Comparison of ENCODE assay signal across 8 cellular contexts in genomic region chr6:163554663-163555062, GRCh38.
DNase-seq lines count a peak whose midpoint lies in the region; ATAC-seq and TF ChIP-seq lines count a peak whose summit lies in the region.

No MANE protein-coding gene starts in this region.

- DNase-seq in AG04450 (ENCODE audit: low read depth, low spot score) (no peak), NAMALWA (ENCODE audit: low spot score) (peak; percentile 59), epithelial cell of proximal tubule (ENCODE audit: low read depth) (no peak)
- DNase-seq in activated CD4-positive, alpha-beta memory T cell treated with anti-CD3 and anti-CD28 coated beads for 36 hours = peak; percentile 77

- no peaks in the 10 kb centered on the region for H3K27me3 ChIP-seq in AG04450 (ENCODE audit: control insufficient read depth, insufficient read depth, low read length)
- no peaks in the 10 kb centered on the region for H3K27me3 ChIP-seq in neutrophil

- H3K9me3 ChIP-seq in AG04450 (ENCODE audit: control insufficient read depth, insufficient read depth, low read length) (no peaks in the 10 kb centered on the region), neutrophil (no peaks in the 10 kb centered on the region)

- H3K4me1 ChIP-seq in neutrophil (ENCODE audit: control insufficient read depth in 1 of 2, insufficient read depth in 1 of 2, low read depth in 1 of 2, low read length in 1 of 2) = no peaks in the 10 kb centered on the region

- no peaks in the 10 kb centered on the region for H3K27me3 Mint-ChIP-seq in activated CD4-positive, alpha-beta memory T cell treated with anti-CD3 and anti-CD28 coated beads for 36 hours

- intact Hi-C loops in activated CD4-positive, alpha-beta memory T cell treated with anti-CD3 and anti-CD28 coated beads for 36 hours (cut with micrococcal nuclease) = loop anchor here (1.0 to 2.0 kb wide), 2 partner anchors 138 to 384 kb away; no protein-coding TSS in a partner anchor

- no peak overlapping the region for H3K27ac Mint-ChIP-seq in activated CD4-positive, alpha-beta memory T cell treated with anti-CD3 and anti-CD28 coated beads for 36 hours

- POLR2A ChIA-PET in AG04450 (lab: Yijun Ruan, JAX) = no interaction called here
- POLR2A ChIA-PET in activated CD4-positive, alpha-beta memory T cell treated with anti-CD3 and anti-CD28 coated beads for 36 hours (lab: Charles Lee) = no interaction called here

- ATAC-seq in GM18909 (IDR thresholded peaks at IDR 0.05; ENCODE audit: poor library complexity, unreplicated experiment) = peak; percentile 62
- no peak for ATAC-seq in HG02588 (IDR thresholded peaks at IDR 0.05; ENCODE audit: unreplicated experiment)
- no peak for ATAC-seq in GM21528 (IDR thresholded peaks at IDR 0.05; ENCODE audit: low FRiP score, unreplicated experiment)

- H3K27ac ChIP-seq in AG04450 (ENCODE audit: low read depth, low read length) = no peak overlapping the region
- no peak overlapping the region for H3K27ac ChIP-seq in neutrophil

- TF ChIP-seq CTCF in AG04450 (IDR thresholded peaks at IDR 0.05; ENCODE audit: low read depth, low read length) = peak; percentile 60
- TF ChIP-seq CTCF in epithelial cell of proximal tubule (conservative IDR thresholded peaks at IDR 0.05; ENCODE audit: low read depth, low read length) = peak; percentile 85
- TF ChIP-seq CTCF in neutrophil (IDR thresholded peaks at IDR 0.05) = peak; percentile 29

- H3K36me3 ChIP-seq in neutrophil = peaks cover 14% of the 10 kb centered on the region

- H3K36me3 Mint-ChIP-seq in activated CD4-positive, alpha-beta memory T cell treated with anti-CD3 and anti-CD28 coated beads for 36 hours = peaks cover 22% of the 10 kb centered on the region

- CTCF ChIA-PET in AG04450 (lab: Charles Lee) = interaction anchor here (0.6 to 2.0 kb wide), 12 partner anchors 9 to 150 kb away, joined by 3 to 7 read pairs (median 4); no protein-coding TSS in a partner anchor
- CTCF ChIA-PET in activated CD4-positive, alpha-beta memory T cell treated with anti-CD3 and anti-CD28 coated beads for 36 hours (lab: Charles Lee) = interaction anchor here (0.6 to 2.3 kb wide), 13 partner anchors 10 to 1368 kb away, joined by 3 to 22 read pairs (median 4); no protein-coding TSS in a partner anchor

- H3K4me3 Mint-ChIP-seq in activated CD4-positive, alpha-beta memory T cell treated with anti-CD3 and anti-CD28 coated beads for 36 hours = no peak overlapping the region

- H3K4me3 ChIP-seq in AG04450 (ENCODE audit: low read depth, low read length) = no peak overlapping the region
- H3K4me3 ChIP-seq in epithelial cell of proximal tubule (ENCODE audit: low read depth, low read length) = no peak overlapping the region
- no peak overlapping the region for H3K4me3 ChIP-seq in neutrophil (ENCODE audit: low read depth in 1 of 2, low read length in 1 of 2)

- no peaks in the 10 kb centered on the region for H3K9me3 Mint-ChIP-seq in activated CD4-positive, alpha-beta memory T cell treated with anti-CD3 and anti-CD28 coated beads for 36 hours

- peaks cover 7% of the 10 kb centered on the region for H3K4me1 Mint-ChIP-seq in activated CD4-positive, alpha-beta memory T cell treated with anti-CD3 and anti-CD28 coated beads for 36 hours (ENCODE audit: low read depth)

Comparison
In these comparisons a context has a peak if more than half of its experiments do, and no peak if none do; other contexts are left out.
1. DNase-seq: peak in NAMALWA (single experiment) and activated CD4-positive, alpha-beta memory T cell treated with anti-CD3 and anti-CD28 coated beads for 36 hours (single experiment); none in AG04450 (single experiment) and epithelial cell of proximal tubule (single experiment).
2. CTCF ChIP-seq: peak in every context shown above with its lines; median percentile 85 in epithelial cell of proximal tubule; 60 in AG04450; 29 in neutrophil.